ENCODE assay signal across 13 cellular contexts in genomic region chr9:86660146-86660545, GRCh38.
DNase-seq lines count a peak whose midpoint lies in the region; TF ChIP-seq lines count a peak whose summit lies in the region.
"Had no signal": no experiment of that assay in that cellular context is flagged by ENCODE, and none has a peak within 500 bp of the region (broad histone marks: within the 10 kb centered on the region; RNA-seq: fewer than 3 reads in every experiment).

No MANE protein-coding gene starts in this region.

- H3K27me3 ChIP-seq in GM23248 (replicated peaks; ENCODE audit: insufficient read depth) (no peaks in the 10 kb centered on the region), adipocyte (replicated peaks; ENCODE audit: control insufficient read depth, insufficient read depth, low read length) (no peaks in the 10 kb centered on the region), adrenal gland (no peaks in the 10 kb centered on the region)

- no peaks in the 10 kb centered on the region for H3K9me2 ChIP-seq in GM23248 (ENCODE audit: insufficient read depth)

- H4K20me1 ChIP-seq in GM23248 (ENCODE audit: insufficient read depth) = no peaks in the 10 kb centered on the region

- H3K36me3 Mint-ChIP-seq in immature natural killer cell (peaks cover 0 to under 1% (median under 1%) of the 10 kb centered on the region in 3 donors), endothelial cell (ENCODE audit: low read depth, unreplicated experiment) (no peaks in the 10 kb centered on the region)

- H2AFZ ChIP-seq in GM23248 = no peak overlapping the region

- H3K9me3 Mint-ChIP-seq in immature natural killer cell = no peaks in the 10 kb centered on the region
- H3K9me3 Mint-ChIP-seq in endothelial cell (ENCODE audit: unreplicated experiment) = no peaks in the 10 kb centered on the region

- TF ChIP-seq POLR2A in adrenal gland (IDR thresholded peaks at IDR 0.05) = no peak

- CTCF ChIA-PET in AG04449 (lab: Yijun Ruan, JAX) = interaction anchor here (1.0 to 1.3 kb wide), 4 partner anchors 9 to 173 kb away, joined by 3 read pairs; no protein-coding TSS in a partner anchor

- peaks cover 20% of the 10 kb centered on the region for H3K4me1 ChIP-seq in GM23248 (ENCODE audit: insufficient read depth)
- H3K4me1 ChIP-seq in adipocyte (ENCODE audit: control insufficient read depth, insufficient read depth, low read length) = peaks cover 12% of the 10 kb centered on the region
- no peaks in the 10 kb centered on the region for H3K4me1 ChIP-seq in adrenal gland (replicated peaks in 1 of 2)

- peak; percentile 79 for DNase-seq in AG04449 (ENCODE audit: low read depth, low spot score)
- DNase-seq in GM23248 = peak; percentile 90
- peak; percentile 74 for DNase-seq in adipocyte (ENCODE audit: low read depth)
- peak; percentile 13 to 47 (median 39) for DNase-seq in immature natural killer cell
- DNase-seq in GM13976 (ENCODE audit: low spot score) = no peak
- DNase-seq in endothelial cell (ENCODE audit: low spot score) = no peak
- no peak for DNase-seq in adrenal gland
- no peak for DNase-seq in 8988T
- DNase-seq: activated gamma-delta T cell; midbrain; NCI-H1694 treated with DMSO at 0.1 percent for 48 hours; NK-92 treated with Interleukin-12 subunit alpha and Interleukin-12 subunit beta, amount 100 ng/mL, for 24 hours; right cardiac atrium had no signal

- WGBS in GM23248 (ENCODE audit: low coverage in 1 of 2, low lambda C conversion rate in 2 of 2, missing lambda C conversion rate in 2 of 2), 2 experiments = 0 to 5% methylated on average over 1 of the region's 1 CpG
- WGBS in adrenal gland, 4 donors = 30 to 43% (median 38%) methylated on average over 1 of the region's 1 CpG

- in situ Hi-C loops in GM23248 (cut with MboI) = no loop called here
- in situ Hi-C loops in GM13976 (cut with MboI; ENCODE audit: low sequenced_read_pairs, unreplicated experiment) = no loop called here

- intact Hi-C loops in adrenal gland (cut with DNase I) = no loop called here

- TF ChIP-seq CTCF in AG04449 (IDR thresholded peaks at IDR 0.05; ENCODE audit: insufficient read depth, low read length, missing control alignments) = no peak
- no peak for TF ChIP-seq CTCF in GM13976 (IDR thresholded peaks at IDR 0.05; ENCODE audit: borderline replicate concordance, control extremely low read depth, extremely low read depth, insufficient read depth, missing control alignments)
- TF ChIP-seq CTCF in endothelial cell (IDR thresholded peaks at IDR 0.05; ENCODE audit: unreplicated experiment) = no peak
- TF ChIP-seq CTCF in adrenal gland (IDR thresholded peaks at IDR 0.05) = no peak

- H3K9me3 ChIP-seq in GM23248 (ENCODE audit: low read depth) (no peaks in the 10 kb centered on the region), adipocyte (ENCODE audit: control insufficient read depth, low read length) (no peaks in the 10 kb centered on the region), adrenal gland (replicated peaks in 1 of 3) (no peaks in the 10 kb centered on the region)

- H3K4me1 Mint-ChIP-seq in immature natural killer cell (peaks cover 27% of the 10 kb centered on the region in 2 donors), endothelial cell (ENCODE audit: unreplicated experiment) (peaks cover 7% of the 10 kb centered on the region)

- H3K4me3 Mint-ChIP-seq in immature natural killer cell = peak overlapping the region; percentile 65 to 84 (median 76)
- no peak overlapping the region for H3K4me3 Mint-ChIP-seq in endothelial cell (ENCODE audit: unreplicated experiment)

- H3F3A ChIP-seq in GM23248 (ENCODE audit: insufficient read depth) = peaks cover 25% of the 10 kb centered on the region; the same call in 1 of the 2 replicates

- peak overlapping the region; percentile 39; the same call in 1 of the 2 replicates for H3K27ac ChIP-seq in GM23248
- H3K27ac ChIP-seq in adrenal gland = no peak overlapping the region

- H3K27ac Mint-ChIP-seq in immature natural killer cell (peak overlapping the region in 4 of 6 donors; percentile 9 to 48 (median 30)), endothelial cell (ENCODE audit: unreplicated experiment) (no peak overlapping the region)

- no peaks in the 10 kb centered on the region for H3K79me2 ChIP-seq in GM23248 (ENCODE audit: insufficient read depth)

- H3K27me3 Mint-ChIP-seq in immature natural killer cell (ENCODE audit: low read depth in 3 of 3) (peaks cover 4 to 14% (median 8%) of the 10 kb centered on the region in 3 donors), endothelial cell (ENCODE audit: unreplicated experiment) (peaks cover 1% of the 10 kb centered on the region)

- POLR2A ChIA-PET in AG04449 (lab: Yijun Ruan, JAX) = no interaction called here

- H3K9ac ChIP-seq in GM23248 (no peak overlapping the region), adipocyte (ENCODE audit: low read length) (no peak overlapping the region)

- H3K4me3 ChIP-seq in AG04449 (ENCODE audit: low read depth, low read length) (no peak overlapping the region), GM23248 (0 out of 2 replicates have a peak overlapping the region, but pooled peaks have one; percentile 5), adipocyte (ENCODE audit: low read length) (peak overlapping the region; percentile 1), adrenal gland (no peak overlapping the region)

- H3K4me2 ChIP-seq in GM23248 (ENCODE audit: unreplicated experiment) = peak overlapping the region; percentile 63

- H3K36me3 ChIP-seq in GM23248 (ENCODE audit: low read depth) (no peaks in the 10 kb centered on the region), adipocyte (ENCODE audit: control insufficient read depth, insufficient read depth, low read length, severe bottlenecking) (no peaks in the 10 kb centered on the region), adrenal gland (replicated peaks in 1 of 2) (no peaks in the 10 kb centered on the region)

Comparison
In these comparisons a context has a peak if more than half of its experiments do, and no peak if none do; other contexts are left out.
1. DNase-seq: peak in AG04449 (single experiment), GM23248 (single experiment), adipocyte (single experiment) and immature natural killer cell (3 of 3); none in GM13976 (single experiment), endothelial cell (single experiment), adrenal gland (0 of 7) and 8988T (single experiment).
2. H3K4me3 ChIP-seq: peak in GM23248 (single experiment) and adipocyte (single experiment); none in AG04449 (single experiment) and adrenal gland (0 of 4).